ENCODE assay signal across 1 cellular context in genomic region chr2:25041307-25041927, GRCh38.
TF ChIP-seq lines count a peak whose summit lies in the region.

No MANE protein-coding gene starts in this region.

TF ChIP-seq in WTC11, 78 proteins besides CTCF, POLR2A, EP300 and RAD21 (continued from another document):
- TF ChIP-seq MYBL2 (CRISPR knock-in tag; IDR thresholded peaks at IDR 0.05): 0 out of 2 replicates have a peak, but pooled peaks have one; percentile 43
- TF ChIP-seq NR3C1 (CRISPR knock-in tag; conservative IDR thresholded peaks at IDR 0.05; ENCODE audit: low read depth): no peak
- TF ChIP-seq MAX (CRISPR knock-in tag; IDR thresholded peaks at IDR 0.05): no peak; the same call in 1 of the 2 replicates
- TF ChIP-seq CDX4 (CRISPR knock-in tag; IDR thresholded peaks at IDR 0.05; ENCODE audit: borderline replicate concordance): no peak
- TF ChIP-seq FOXK1 (CRISPR knock-in tag; IDR thresholded peaks at IDR 0.05): peak; percentile 27; the same call in 1 of the 2 replicates
- no peak for TF ChIP-seq TP53 (CRISPR knock-in tag; IDR thresholded peaks at IDR 0.05)
- no peak for TF ChIP-seq CBFB (CRISPR knock-in tag; IDR thresholded peaks at IDR 0.05; ENCODE audit: low read depth)
- TF ChIP-seq ZNF532 (CRISPR knock-in tag; IDR thresholded peaks at IDR 0.05; ENCODE audit: borderline replicate concordance): no peak
- TF ChIP-seq E2F5 (CRISPR knock-in tag; IDR thresholded peaks at IDR 0.05): no peak; the same call in none of the 2 replicates
- TF ChIP-seq HMGA2 (CRISPR knock-in tag; IDR thresholded peaks at IDR 0.05): no peak
- no peak for TF ChIP-seq ATF6 (CRISPR knock-in tag; IDR thresholded peaks at IDR 0.05)
- 0 out of 2 replicates have a peak, but pooled peaks have one; percentile 37 for TF ChIP-seq SMAD3 (CRISPR knock-in tag; IDR thresholded peaks at IDR 0.05; ENCODE audit: borderline replicate concordance)
- TF ChIP-seq SP1 (CRISPR knock-in tag; conservative IDR thresholded peaks at IDR 0.05): peak; percentile 67
